15 cellular contexts compared by ENCODE assay signal in genomic region chr13:25928941-25929505, GRCh38.
"Had no signal": no experiment of that assay in that cellular context is flagged by ENCODE, and none has a peak within 500 bp of the region (broad histone marks: within the 10 kb centered on the region; RNA-seq: fewer than 3 reads in every experiment).

No MANE protein-coding gene starts in this region.

- H3K36me3 ChIP-seq: colonic mucosa, esophagus squamous epithelium, ovary, right lobe of liver, upper lobe of left lung had no signal

- H3K4me1 ChIP-seq: colonic mucosa, esophagus squamous epithelium, right lobe of liver, testis, upper lobe of left lung had no signal

- H3K27me3 ChIP-seq: colonic mucosa, ovary, right lobe of liver, testis, upper lobe of left lung had no signal

- DNase-seq: activated CD4-positive, alpha-beta T cell treated with anti-CD3 and anti-CD28 coated beads, Interleukin-2, amount 50 U/mL, for 1 hour; activated CD8-positive, alpha-beta memory T cell treated with anti-CD3 and anti-CD28 coated beads for 24 hours; activated gamma-delta T cell treated with Interleukin-2 at 50 U/mL for 16 hours; activated naive CD8-positive, alpha-beta T cell treated with anti-CD3 and anti-CD28 coated beads for 36 hours; colonic mucosa; esophagus squamous epithelium; hypothalamus; ovary; right lobe of liver; stimulated activated CD4-positive, alpha-beta T cell treated with anti-CD3 and anti-CD28 coated beads, Interleukin-1b, Interleukin-23, amount 100 ng/mL, for 48 hours; stimulated activated naive CD8-positive, alpha-beta T cell treated with anti-CD3 and anti-CD28 coated beads, Interleukin-15, amount 100 ng/mL, for 72 hours; testis; upper lobe of left lung had no signal

- H3K4me3 ChIP-seq: colonic mucosa, esophagus squamous epithelium, ovary, right lobe of liver, testis, upper lobe of left lung had no signal

- FAIRE-seq: bronchial epithelial cell, endothelial cell of umbilical vein had no signal

- H3K27ac ChIP-seq: colonic mucosa, esophagus squamous epithelium, ovary, right lobe of liver, testis, upper lobe of left lung had no signal

- H3K9me3 ChIP-seq: colonic mucosa, esophagus squamous epithelium, ovary, right lobe of liver, testis, upper lobe of left lung had no signal
